ENCODE assay signal across 14 cellular contexts in the genomic region with DNA sequence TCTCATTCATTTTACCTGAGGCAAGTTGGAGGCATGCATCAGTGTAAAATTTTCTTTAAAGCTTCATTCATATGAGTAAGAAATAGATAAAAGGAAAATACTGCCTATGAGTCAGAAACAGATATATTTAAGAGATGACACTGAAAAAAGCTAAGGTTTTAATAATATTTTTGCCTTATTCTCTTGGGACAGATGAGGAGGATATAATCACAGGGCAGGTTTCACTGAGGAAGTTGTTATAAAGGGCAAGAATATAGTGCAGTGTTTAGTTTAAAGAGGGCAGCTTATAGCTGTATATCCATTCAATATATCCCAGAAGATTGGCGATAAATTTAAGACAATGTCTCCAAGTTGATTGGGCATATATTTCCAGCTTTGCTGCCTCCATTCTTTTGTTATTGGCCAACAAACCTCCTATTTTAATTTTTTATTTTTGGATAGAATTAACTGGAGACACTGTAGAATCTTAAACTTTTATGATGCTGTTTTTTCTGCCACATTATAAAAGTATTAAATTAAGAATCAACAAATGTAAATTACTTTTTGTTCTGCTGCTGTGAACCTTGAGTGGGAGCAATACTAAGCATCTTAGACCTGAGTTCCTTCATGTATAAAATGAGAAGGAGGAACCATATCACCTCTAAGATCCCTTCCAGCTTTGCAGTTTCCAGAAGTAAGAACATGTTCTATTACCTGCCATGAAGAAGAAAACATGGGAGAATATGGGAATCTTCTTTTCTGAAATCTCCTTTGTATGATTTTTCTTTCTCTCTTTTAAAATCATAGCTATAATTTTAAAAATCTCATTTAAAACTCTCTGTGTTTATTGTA.
A peak's percentile ranks its signal among the peaks of the same experiment; 100 is the strongest.
DNase-seq lines count a peak whose midpoint lies in the region; ATAC-seq and TF ChIP-seq lines count a peak whose summit lies in the region.
"Had no signal": no experiment of that assay in that cellular context is flagged by ENCODE, and none has a peak within 500 bp of the region (broad histone marks: within the 10 kb centered on the region; RNA-seq: fewer than 3 reads in every experiment).

No MANE protein-coding gene starts in this region.

- no peaks in the 10 kb centered on the region for H3K9me3 ChIP-seq in PC-3 (ENCODE audit: low read length)
- no peaks in the 10 kb centered on the region for H3K9me3 ChIP-seq in CD8-positive, alpha-beta T cell (ENCODE audit: low read length)

- ATAC-seq in GM19025 (IDR thresholded peaks at IDR 0.05; ENCODE audit: low read depth, unreplicated experiment) (peak; percentile 1), GM21825 (IDR thresholded peaks at IDR 0.05; ENCODE audit: unreplicated experiment) (peak; percentile 16), HG03175 (IDR thresholded peaks at IDR 0.05; ENCODE audit: unreplicated experiment) (peak; percentile 12), PC-3 (no peak)
- ATAC-seq in CD8-positive, alpha-beta T cell: no peak
- ATAC-seq: WTC11 had no signal

- H3K36me3 Mint-ChIP-seq in nephron progenitor cell (ENCODE audit: low read depth): peaks cover 7% of the 10 kb centered on the region
- H3K36me3 Mint-ChIP-seq in CD8-positive, alpha-beta T cell: no peaks in the 10 kb centered on the region
- H3K36me3 Mint-ChIP-seq: WTC11 had no signal

- H3K4me1 Mint-ChIP-seq in nephron progenitor cell: peaks cover 65% of the 10 kb centered on the region
- no peaks in the 10 kb centered on the region for H3K4me1 Mint-ChIP-seq in CD8-positive, alpha-beta T cell (ENCODE audit: low read depth)

- H3K4me2 ChIP-seq in PC-3 (ENCODE audit: low read length): no peak overlapping the region

- intact Hi-C loops in PC-3 (cut with micrococcal nuclease): no loop called here
- intact Hi-C loops in CD8-positive, alpha-beta T cell (cut with DNase I, micrococcal nuclease): no loop called here

- H3K27me3 Mint-ChIP-seq in nephron progenitor cell (ENCODE audit: low read depth, poor library complexity): no peaks in the 10 kb centered on the region
- no peaks in the 10 kb centered on the region for H3K27me3 Mint-ChIP-seq in CD8-positive, alpha-beta T cell (ENCODE audit: low read depth)

- TF ChIP-seq CTCF in nephron progenitor cell (IDR thresholded peaks at IDR 0.05) (no peak), PC-3 (conservative IDR thresholded peaks at IDR 0.05; ENCODE audit: low read depth, low read length) (no peak)
- TF ChIP-seq CTCF in CD8-positive, alpha-beta T cell (IDR thresholded peaks at IDR 0.05): no peak

- peaks cover 25% of the 10 kb centered on the region for H3K9me3 Mint-ChIP-seq in nephron progenitor cell
- peaks cover 5% of the 10 kb centered on the region for H3K9me3 Mint-ChIP-seq in CD8-positive, alpha-beta T cell
- H3K9me3 Mint-ChIP-seq: activated T-helper 2 cell treated with anti-CD3 and anti-CD28 coated beads, Interferon-gamma antibody, Interleukin-2, Interleukin-4, amounts not matched to agents 10 μg/mL and 5 μg/mL and 100 μg/mL, durations not matched to agents 14 hours and 24 hours and 36 hours; WTC11 had no signal

- no peaks in the 10 kb centered on the region for H3K79me2 ChIP-seq in PC-3 (ENCODE audit: low read length)

- DNase-seq in nephron progenitor cell (no peak), PC-3 (no peak), NCI-H2171 treated with DMSO at 0.1 percent for 48 hours (lab: John Stamatoyannopoulos, UW) (no peak), DMS79 treated with DMSO at 0.1 percent for 48 hours (lab: John Stamatoyannopoulos, UW) (no peak)
- DNase-seq in CD8-positive, alpha-beta T cell: no peak
- DNase-seq: DMS 273 treated with DMSO at 0.1 percent for 48 hours, GOT3, kidney, SHP77 treated with DMSO at 0.1 percent for 48 hours had no signal

- H3K27ac Mint-ChIP-seq in nephron progenitor cell: peak overlapping the region; percentile 12
- no peak overlapping the region for H3K27ac Mint-ChIP-seq in CD8-positive, alpha-beta T cell
- H3K27ac Mint-ChIP-seq: activated T-helper 2 cell treated with anti-CD3 and anti-CD28 coated beads, Interferon-gamma antibody, Interleukin-2, Interleukin-4, amounts not matched to agents 10 μg/mL and 5 μg/mL and 100 μg/mL, durations not matched to agents 14 hours and 24 hours and 36 hours; WTC11 had no signal

- H3F3A ChIP-seq in PC-3 (ENCODE audit: low read length, unreplicated experiment): no peaks in the 10 kb centered on the region

- H3K4me3 ChIP-seq in PC-3 (ENCODE audit: low read length): no peak overlapping the region
- no peak overlapping the region for H3K4me3 ChIP-seq in CD8-positive, alpha-beta T cell (ENCODE audit: low read depth, low read length)

- BruUV-seq in PC-3 (replicated peaks; lab: Mats Ljungman, UMichigan): no TSS peak

- H4K20me1 ChIP-seq in PC-3 (ENCODE audit: low read length): no peaks in the 10 kb centered on the region

- H3K27me3 ChIP-seq in PC-3 (ENCODE audit: low read length): peaks cover 42% of the 10 kb centered on the region
- no peaks in the 10 kb centered on the region for H3K27me3 ChIP-seq in CD8-positive, alpha-beta T cell (ENCODE audit: insufficient read depth, low read length)

- H3K4me3 Mint-ChIP-seq in nephron progenitor cell: no peak overlapping the region
- H3K4me3 Mint-ChIP-seq in CD8-positive, alpha-beta T cell: no peak overlapping the region
- H3K4me3 Mint-ChIP-seq: WTC11 had no signal

- CTCF ChIA-PET in PC-3 (lab: Charles Lee): no interaction called here
- CTCF ChIA-PET in CD8-positive, alpha-beta T cell (lab: Charles Lee): interaction anchor here (1.2 kb wide), 1 partner anchor 50 kb away, joined by 3 read pairs; no protein-coding TSS in a partner anchor

- POLR2A ChIA-PET in PC-3 (lab: Charles Lee; ENCODE audit: unreplicated experiment): no interaction called here
- POLR2A ChIA-PET in CD8-positive, alpha-beta T cell (lab: Charles Lee): no interaction called here

- H3K9ac ChIP-seq in PC-3 (ENCODE audit: low read length): no peak overlapping the region

- no peaks in the 10 kb centered on the region for H3K9me2 ChIP-seq in PC-3 (replicated peaks; ENCODE audit: low read length)

- no peaks in the 10 kb centered on the region for H3K4me1 ChIP-seq in PC-3 (ENCODE audit: insufficient read depth, low read length)
- no peaks in the 10 kb centered on the region for H3K4me1 ChIP-seq in CD8-positive, alpha-beta T cell (ENCODE audit: insufficient read depth, low read length)

- no peaks in the 10 kb centered on the region for H3K36me3 ChIP-seq in PC-3 (ENCODE audit: low read depth, low read length)
- H3K36me3 ChIP-seq in CD8-positive, alpha-beta T cell (ENCODE audit: insufficient read depth, low read length): no peaks in the 10 kb centered on the region

- H3K27ac ChIP-seq in PC-3 (ENCODE audit: low read length): no peak overlapping the region
- no peak overlapping the region for H3K27ac ChIP-seq in CD8-positive, alpha-beta T cell (ENCODE audit: low read depth, low read length)

- no peak overlapping the region for H2AFZ ChIP-seq in PC-3 (ENCODE audit: low read length)

Comparison
In these comparisons a context has a peak if more than half of its experiments do, and no peak if none do; other contexts are left out.
1. ATAC-seq: peak in GM19025 (single experiment), GM21825 (single experiment) and HG03175 (single experiment); none in PC-3 (single experiment) and CD8-positive, alpha-beta T cell (single experiment).